ENCODE assay signal across 25 cellular contexts in the genomic region with DNA sequence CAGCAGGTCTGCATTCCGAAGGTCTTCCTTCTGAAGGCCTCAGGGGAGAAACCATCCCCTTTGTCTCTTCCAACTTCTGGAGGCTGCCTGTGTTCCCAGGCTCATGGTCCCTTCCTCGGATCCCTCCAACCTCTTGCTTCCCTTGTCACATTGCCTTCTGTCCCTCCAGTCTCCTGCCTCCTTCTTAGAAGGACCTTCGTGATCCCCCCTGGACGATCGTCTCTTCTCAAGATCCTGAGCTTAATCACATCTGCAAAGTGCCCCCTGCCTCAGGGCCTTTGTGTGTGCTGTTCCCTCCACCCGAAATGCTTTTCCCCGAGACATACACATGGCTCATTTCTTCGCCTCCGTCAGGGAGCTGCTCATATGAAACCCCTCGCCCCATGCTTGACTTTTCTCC.
A peak's percentile ranks its signal among the peaks of the same experiment; 100 is the strongest.
DNase-seq lines count a peak whose midpoint lies in the region; ATAC-seq, FAIRE-seq and TF ChIP-seq lines count a peak whose summit lies in the region.
"Had no signal": no experiment of that assay in that cellular context is flagged by ENCODE, and none has a peak within 500 bp of the region (broad histone marks: within the 10 kb centered on the region; RNA-seq: fewer than 3 reads in every experiment).

No MANE protein-coding gene starts in this region.

- ATAC-seq in stimulated activated naive B cell treated with anti-CD40 and anti-IgM and Interleukin-4, amounts not matched to agents 10 μg/mL and 1 μg/mL and 100 μg/mL, for 72 hours (replicated peaks): no peak
- ATAC-seq in gastroesophageal sphincter: no peak
- ATAC-seq: mucosa of descending colon; PC-3; stimulated activated memory B cell treated with anti-CD40 and anti-IgM and Interleukin-4, amounts not matched to agents 10 μg/mL and 1 μg/mL and 100 μg/mL, for 72 hours had no signal

- H3K4me2 ChIP-seq in Loucy (ENCODE audit: low read depth, low read length, poor library complexity, severe bottlenecking): peak overlapping the region; percentile 15
- no peak overlapping the region for H3K4me2 ChIP-seq in keratinocyte (ENCODE audit: control insufficient read depth, extremely low read depth, insufficient read depth, low read depth, low read length)

- no peaks in the 10 kb centered on the region for H3K27me3 Mint-ChIP-seq in activated naive CD4-positive, alpha-beta T cell treated with anti-CD3 and anti-CD28 coated beads, Interleukin-2, amount 50 U/mL, for 24 hours
- H3K27me3 Mint-ChIP-seq in stimulated activated naive B cell treated with anti-CD40 and anti-IgM and Interleukin-4, amounts not matched to agents 10 μg/mL and 1 μg/mL and 100 μg/mL, for 72 hours: no peaks in the 10 kb centered on the region
- H3K27me3 Mint-ChIP-seq: activated CD8-positive, alpha-beta memory T cell treated with anti-CD3 and anti-CD28 coated beads, Interleukin-2, amount 10 ng/mL, durations not matched to agents 7 days and 5 days; activated naive CD8-positive, alpha-beta T cell treated with anti-CD3 and anti-CD28 coated beads, Interleukin-2, amount 50 U/mL, for 24 hours; stimulated activated memory B cell treated with anti-CD40 and anti-IgM and Interleukin-4, amounts not matched to agents 10 μg/mL and 1 μg/mL and 100 μg/mL, for 72 hours had no signal

- no peak overlapping the region for H2AFZ ChIP-seq in Loucy (ENCODE audit: low read length)
- no peak overlapping the region for H2AFZ ChIP-seq in keratinocyte (ENCODE audit: control insufficient read depth, low read length)

- H3K4me3 Mint-ChIP-seq in activated naive CD4-positive, alpha-beta T cell treated with anti-CD3 and anti-CD28 coated beads, Interleukin-2, amount 50 U/mL, for 24 hours: no peak overlapping the region
- H3K4me3 Mint-ChIP-seq in stimulated activated naive B cell treated with anti-CD40 and anti-IgM and Interleukin-4, amounts not matched to agents 10 μg/mL and 1 μg/mL and 100 μg/mL, for 72 hours: no peak overlapping the region
- H3K4me3 Mint-ChIP-seq: activated CD8-positive, alpha-beta memory T cell treated with anti-CD3 and anti-CD28 coated beads, Interleukin-2, amount 10 ng/mL, durations not matched to agents 7 days and 5 days; activated naive CD8-positive, alpha-beta T cell treated with anti-CD3 and anti-CD28 coated beads, Interleukin-2, amount 50 U/mL, for 24 hours; dendritic cell treated with granulocyte-macrophage colony-stimulating factor and Interleukin-4, amounts not matched to agents 40 ng/mL and 50 ng/mL, for 4 days; stimulated activated memory B cell treated with anti-CD40 and anti-IgM and Interleukin-4, amounts not matched to agents 10 μg/mL and 1 μg/mL and 100 μg/mL, for 72 hours had no signal

- TF ChIP-seq EP300 in gastroesophageal sphincter (IDR thresholded peaks at IDR 0.05): no peak

- H3K9ac ChIP-seq in Loucy (ENCODE audit: low read depth, low read length, poor library complexity, severe bottlenecking) (peak overlapping the region; percentile 34), keratinocyte (ENCODE audit: control insufficient read depth, extremely low read depth, insufficient read depth, low read length) (no peak overlapping the region)

- H3K4me3 ChIP-seq in Loucy (ENCODE audit: low read length, poor library complexity, severe bottlenecking) (no peak overlapping the region), keratinocyte (ENCODE audit: control insufficient read depth in 2 of 3, extremely low read depth in 1 of 3, insufficient read depth in 2 of 3, low read depth in 1 of 3, low read length in 3 of 3) (no peak overlapping the region), gastroesophageal sphincter (no peak overlapping the region)
- H3K4me3 ChIP-seq: esophagus muscularis mucosa, lung, mucosa of descending colon, right lobe of liver had no signal

- 97 to 100% methylated on average over 1 to 10 of the region's 10 CpGs for WGBS in gastroesophageal sphincter (ENCODE audit: low coverage in 1 of 2), 2 donors

- dilution Hi-C loops in keratinocyte (cut with MboI; ENCODE audit: extremely low pct_ligation_motif_present, low sequenced_read_pairs): no loop called here

- H3K79me2 ChIP-seq in Loucy (ENCODE audit: insufficient read depth, low read length): no peaks in the 10 kb centered on the region
- H3K79me2 ChIP-seq in keratinocyte (ENCODE audit: control insufficient read depth, insufficient read depth, low read length): no peaks in the 10 kb centered on the region

- H3K9me3 Mint-ChIP-seq in activated naive CD4-positive, alpha-beta T cell treated with anti-CD3 and anti-CD28 coated beads, Interleukin-2, amount 50 U/mL, for 24 hours: no peaks in the 10 kb centered on the region
- no peaks in the 10 kb centered on the region for H3K9me3 Mint-ChIP-seq in stimulated activated naive B cell treated with anti-CD40 and anti-IgM and Interleukin-4, amounts not matched to agents 10 μg/mL and 1 μg/mL and 100 μg/mL, for 72 hours
- H3K9me3 Mint-ChIP-seq: activated naive CD8-positive, alpha-beta T cell treated with anti-CD3 and anti-CD28 coated beads, Interleukin-2, amount 50 U/mL, for 24 hours; activated T-helper 2 cell treated with anti-CD3 and anti-CD28 coated beads, Interferon-gamma antibody, Interleukin-2, Interleukin-4, amounts not matched to agents 10 μg/mL and 5 μg/mL and 100 μg/mL, durations not matched to agents 14 hours and 24 hours and 36 hours; dendritic cell treated with granulocyte-macrophage colony-stimulating factor and Interleukin-4, amounts not matched to agents 40 ng/mL and 50 ng/mL, for 4 days; stimulated activated memory B cell treated with anti-CD40 and anti-IgM and Interleukin-4, amounts not matched to agents 10 μg/mL and 1 μg/mL and 100 μg/mL, for 72 hours had no signal

- peak overlapping the region; percentile 64 for H3K27ac Mint-ChIP-seq in activated naive CD4-positive, alpha-beta T cell treated with anti-CD3 and anti-CD28 coated beads, Interleukin-2, amount 50 U/mL, for 24 hours
- H3K27ac Mint-ChIP-seq in stimulated activated naive B cell treated with anti-CD40 and anti-IgM and Interleukin-4, amounts not matched to agents 10 μg/mL and 1 μg/mL and 100 μg/mL, for 72 hours: peak overlapping the region; percentile 27
- H3K27ac Mint-ChIP-seq: dendritic cell treated with granulocyte-macrophage colony-stimulating factor and Interleukin-4, amounts not matched to agents 40 ng/mL and 50 ng/mL, for 4 days; stimulated activated memory B cell treated with anti-CD40 and anti-IgM and Interleukin-4, amounts not matched to agents 10 μg/mL and 1 μg/mL and 100 μg/mL, for 72 hours had no signal

- no peaks in the 10 kb centered on the region for H3K9me2 ChIP-seq in Loucy (replicated peaks; ENCODE audit: low read depth, low read length)

- H3K4me1 ChIP-seq in Loucy (ENCODE audit: insufficient read depth, low read length, poor library complexity, severe bottlenecking) (peaks cover 56% of the 10 kb centered on the region), keratinocyte (ENCODE audit: control insufficient read depth, extremely low read depth, insufficient read depth, low read length) (peaks cover 59% of the 10 kb centered on the region), gastroesophageal sphincter (peaks cover 0 to 51% (median 3%) of the 10 kb centered on the region in 3 donors)
- H3K4me1 ChIP-seq: right lobe of liver had no signal

- H3K27me3 ChIP-seq in Loucy (ENCODE audit: insufficient read depth, low read length, poor library complexity, severe bottlenecking) (no peaks in the 10 kb centered on the region), keratinocyte (ENCODE audit: control insufficient read depth, extremely low read depth, insufficient read depth, low read length) (no peaks in the 10 kb centered on the region), gastroesophageal sphincter (no peaks in the 10 kb centered on the region)
- H3K27me3 ChIP-seq: esophagus muscularis mucosa, right lobe of liver had no signal

- H3K36me3 Mint-ChIP-seq in activated naive CD4-positive, alpha-beta T cell treated with anti-CD3 and anti-CD28 coated beads, Interleukin-2, amount 50 U/mL, for 24 hours: no peaks in the 10 kb centered on the region
- H3K36me3 Mint-ChIP-seq in stimulated activated naive B cell treated with anti-CD40 and anti-IgM and Interleukin-4, amounts not matched to agents 10 μg/mL and 1 μg/mL and 100 μg/mL, for 72 hours: no peaks in the 10 kb centered on the region
- H3K36me3 Mint-ChIP-seq: activated CD8-positive, alpha-beta memory T cell treated with anti-CD3 and anti-CD28 coated beads, Interleukin-2, amount 10 ng/mL, durations not matched to agents 7 days and 5 days; stimulated activated memory B cell treated with anti-CD40 and anti-IgM and Interleukin-4, amounts not matched to agents 10 μg/mL and 1 μg/mL and 100 μg/mL, for 72 hours had no signal

- peak; percentile 26 for FAIRE-seq in keratinocyte (lab: Jason Lieb, UNC)

- no peak overlapping the region for H3K27ac ChIP-seq in keratinocyte (ENCODE audit: control insufficient read depth, insufficient read depth, low read length)
- H3K27ac ChIP-seq in gastroesophageal sphincter: no peak overlapping the region
- H3K27ac ChIP-seq: C4-2B, esophagus muscularis mucosa, right lobe of liver had no signal

- no peak for TF ChIP-seq CTCF in Loucy (conservative IDR thresholded peaks at IDR 0.05; ENCODE audit: low read length)
- TF ChIP-seq CTCF in keratinocyte (optimal IDR thresholded peaks at IDR 0.05 in 1 of 3, IDR thresholded peaks at IDR 0.05 in 1 of 3, conservative IDR thresholded peaks at IDR 0.05 in 1 of 3; ENCODE audit: extremely low read depth in 1 of 3, insufficient read depth in 2 of 3, low read length in 3 of 3): no peak
- no peak for TF ChIP-seq CTCF in gastroesophageal sphincter (IDR thresholded peaks at IDR 0.05)

- TF ChIP-seq POLR2A in gastroesophageal sphincter (IDR thresholded peaks at IDR 0.05): no peak

- H3F3A ChIP-seq in Loucy (ENCODE audit: low read depth): peaks cover 25% of the 10 kb centered on the region

- no peaks in the 10 kb centered on the region for H3K9me1 ChIP-seq in keratinocyte (ENCODE audit: control insufficient read depth, extremely low read depth, insufficient read depth, low read length)

- peaks cover 60% of the 10 kb centered on the region for H3K4me1 Mint-ChIP-seq in activated naive CD4-positive, alpha-beta T cell treated with anti-CD3 and anti-CD28 coated beads, Interleukin-2, amount 50 U/mL, for 24 hours
- peaks cover 29 to 50% of the 10 kb centered on the region in 2 donors for H3K4me1 Mint-ChIP-seq in stimulated activated naive B cell treated with anti-CD40 and anti-IgM and Interleukin-4, amounts not matched to agents 10 μg/mL and 1 μg/mL and 100 μg/mL, for 72 hours

- no peaks in the 10 kb centered on the region for H4K20me1 ChIP-seq in Loucy (ENCODE audit: insufficient read depth, low read length, poor library complexity, severe bottlenecking)
- no peaks in the 10 kb centered on the region for H4K20me1 ChIP-seq in keratinocyte (ENCODE audit: control insufficient read depth, extremely low read depth, insufficient read depth, low read length)

- H3K36me3 ChIP-seq in Loucy (ENCODE audit: insufficient read depth, low read length) (no peaks in the 10 kb centered on the region), keratinocyte (ENCODE audit: control insufficient read depth in 2 of 2, extremely low read depth in 1 of 2, insufficient read depth in 2 of 2, low read length in 2 of 2) (no peaks in the 10 kb centered on the region), gastroesophageal sphincter (no peaks in the 10 kb centered on the region)
- H3K36me3 ChIP-seq: esophagus muscularis mucosa, right lobe of liver had no signal

- no peak for DNase-seq in activated naive CD4-positive, alpha-beta T cell (lab: John Stamatoyannopoulos, UW)
- no peak for DNase-seq in keratinocyte (ENCODE audit: low read depth, low spot score)
- DNase-seq in stimulated activated naive B cell treated with anti-CD40 and anti-IgM and Interleukin-4, amounts not matched to agents 10 μg/mL and 1 μg/mL and 100 μg/mL, for 72 hours: no peak
- DNase-seq in DMS53 (lab: John Stamatoyannopoulos, UW): no peak
- DNase-seq: caudate nucleus; foreskin melanocyte; mucosa of descending colon; NCI-H1105; NCI-H2029; NCI-H526; NK-92 treated with Interleukin-12 subunit alpha and Interleukin-12 subunit beta, amount 100 ng/mL, for 24 hours; right lobe of liver; SIG-M5 had no signal

- no peaks in the 10 kb centered on the region for H3K9me3 ChIP-seq in Loucy (ENCODE audit: insufficient read depth, low read depth, low read length)
- peaks cover 14% of the 10 kb centered on the region for H3K9me3 ChIP-seq in keratinocyte (ENCODE audit: control insufficient read depth, low read depth, low read length)
- no peaks in the 10 kb centered on the region for H3K9me3 ChIP-seq in gastroesophageal sphincter
- H3K9me3 ChIP-seq: esophagus muscularis mucosa, mucosa of descending colon, right lobe of liver had no signal
